8 cellular contexts compared by ENCODE assay signal in the genomic region with DNA sequence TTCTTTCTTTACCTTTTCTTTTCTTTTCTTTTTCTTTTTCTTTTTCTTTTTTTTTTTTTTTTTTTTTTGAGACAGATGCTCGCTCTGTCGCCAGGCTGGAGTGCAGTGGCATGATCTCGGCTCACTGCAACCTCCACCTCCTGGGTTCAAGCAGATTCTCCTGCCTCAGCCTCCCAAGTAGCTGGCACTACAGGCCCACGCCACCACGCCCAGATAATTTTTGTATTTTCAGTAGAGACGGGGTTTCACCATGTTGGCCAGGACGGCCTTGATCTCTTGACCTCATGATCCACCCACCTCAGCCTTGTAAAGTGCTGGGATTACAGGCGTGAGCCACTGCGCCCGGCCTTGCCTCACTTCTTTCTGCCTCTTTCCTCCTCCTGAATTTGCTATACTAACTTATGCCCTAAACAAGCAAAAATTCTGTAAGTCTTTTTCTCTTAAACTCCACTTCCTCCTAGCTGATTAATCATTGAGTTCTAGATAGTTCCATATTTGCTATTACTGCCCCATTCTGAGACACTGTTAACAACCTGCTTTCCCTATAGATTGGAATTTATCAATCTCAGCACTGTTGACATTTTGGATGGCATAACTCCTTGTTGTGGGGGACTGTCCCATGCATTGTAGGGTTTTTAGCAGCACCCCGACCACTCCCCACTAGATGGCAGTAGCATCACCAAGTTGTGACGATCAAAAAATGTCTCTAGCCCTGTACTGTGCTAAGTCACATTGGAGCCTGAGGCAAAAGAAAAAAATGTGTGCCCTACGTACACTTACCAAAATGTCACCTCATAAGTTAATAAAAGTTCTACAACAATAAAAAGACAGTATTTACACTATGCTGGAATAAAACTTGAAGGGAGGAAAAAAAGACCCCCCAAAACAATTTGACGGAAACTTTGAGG. TPM values are rescaled to one million over a fixed set of nuclear protein-coding genes. Genes with fewer than 3 reads are reported as not detected.
DNase-seq lines count a peak whose midpoint lies in the region; ATAC-seq and TF ChIP-seq lines count a peak whose summit lies in the region.

No MANE protein-coding gene starts in this region.

- peaks cover 3% of the 10 kb centered on the region for H3K27me3 Mint-ChIP-seq in progenitor cell of endocrine pancreas

- H3K27me3 ChIP-seq in vagina = no peaks in the 10 kb centered on the region

- intact Hi-C loops in vagina (cut with DNase I) = no loop called here

- no peaks in the 10 kb centered on the region for H3K36me3 Mint-ChIP-seq in progenitor cell of endocrine pancreas (ENCODE audit: insufficient read depth)

- H3K27ac Mint-ChIP-seq in progenitor cell of endocrine pancreas = peak overlapping the region; percentile 53

- peak; percentile 63 for ATAC-seq in GM19452 (IDR thresholded peaks at IDR 0.05; ENCODE audit: unreplicated experiment)

- in situ Hi-C loops in SK-MEL-5 (cut with HindIII; ENCODE audit: low pct_unique_long_range_greater_than_20kb, low sequenced_read_pairs) = no loop called here

- DNase-seq in C1 segment of cervical spinal cord (lab: John Stamatoyannopoulos, UW) (peak in 9 of 14 donors; percentile 4 to 56 (median 28)), LoVo (ENCODE audit: low spot score) (peak; percentile 77), SK-MEL-5 (ENCODE audit: low read depth, low spot score) (peak; percentile 94), globus pallidus (ENCODE audit: low spot score) (peak; percentile 71), progenitor cell of endocrine pancreas (ENCODE audit: low spot score, unreplicated experiment) (peak; percentile 46), vagina (ENCODE audit: extremely low spot score in 2 of 2) (no peak)
- peak; percentile 88 for DNase-seq in activated effector memory CD4-positive, alpha-beta T cell treated with anti-CD3 and anti-CD28 coated beads, Interleukin-2, amount 50 U/mL, for 16 hours

- no peak overlapping the region for H3K4me3 ChIP-seq in vagina

- no peak overlapping the region for H3K4me3 Mint-ChIP-seq in progenitor cell of endocrine pancreas (ENCODE audit: low read depth)

- H3K36me3 ChIP-seq in vagina = no peaks in the 10 kb centered on the region

- TF ChIP-seq CTCF in progenitor cell of endocrine pancreas (IDR thresholded peaks at IDR 0.05; ENCODE audit: unreplicated experiment) = peak; percentile 85
- peak; percentile 27 to 69 (median 65) for TF ChIP-seq CTCF in vagina (IDR thresholded peaks at IDR 0.05)

- H3K4me1 Mint-ChIP-seq in progenitor cell of endocrine pancreas (ENCODE audit: low read depth) = peaks cover 13% of the 10 kb centered on the region

- no peaks in the 10 kb centered on the region for H3K4me1 ChIP-seq in vagina

- H3K9me3 ChIP-seq in vagina = no peaks in the 10 kb centered on the region

- no peaks in the 10 kb centered on the region for H3K9me3 Mint-ChIP-seq in progenitor cell of endocrine pancreas (ENCODE audit: low read depth)

- H3K27ac ChIP-seq in vagina = peak overlapping the region; percentile 27

- no peak for TF ChIP-seq POLR2A in vagina (IDR thresholded peaks at IDR 0.05)

RNA-seq across cellular contexts. Expression of a gene that starts 16.4 kb away (rescaled TPM):
- 50.3 and 57.3 TPM in 2 replicates for total RNA-seq in SK-MEL-5 (2014; rRNA removed; shearing (Covaris generic))
- 34.9 and 35.5 TPM in 2 replicates for polyA plus RNA-seq in SK-MEL-5 (2015; cell fraction: cytosol; rRNA removed)
- 179 and 266 TPM in 2 replicates for polyA plus RNA-seq in SK-MEL-5 (2015; cell fraction: nucleus; rRNA removed)
- total RNA-seq in progenitor cell of endocrine pancreas (38.6 and 39.4 TPM in 2 replicates), vagina (32.2 TPM)

RNA-seq across cellular contexts. Expression of a gene that starts 24.8 kb away (rescaled TPM):
- total RNA-seq in SK-MEL-5 (2014; rRNA removed; shearing (Covaris generic)) = 17.6 and 20.9 TPM in 2 replicates
- 10.8 and 15.3 TPM in 2 replicates for polyA plus RNA-seq in SK-MEL-5 (2015; cell fraction: cytosol; rRNA removed)
- 240 and 283 TPM in 2 replicates for polyA plus RNA-seq in SK-MEL-5 (2015; cell fraction: nucleus; rRNA removed)
- total RNA-seq in progenitor cell of endocrine pancreas (9.0 and 10.4 TPM in 2 replicates), vagina (27.5 TPM)

Comparison
In these comparisons a context has a peak if more than half of its experiments do, and no peak if none do; other contexts are left out.
1. DNase-seq: peak in C1 segment of cervical spinal cord (9 of 14), LoVo (single experiment), SK-MEL-5 (single experiment), activated effector memory CD4-positive, alpha-beta T cell treated with anti-CD3 and anti-CD28 coated beads, Interleukin-2, amount 50 U/mL, for 16 hours (single experiment), globus pallidus (single experiment) and progenitor cell of endocrine pancreas (single experiment); none in vagina (0 of 2).